Comparison of ENCODE assay signal across 9 cellular contexts in genomic region chr4:165378398-165378762, GRCh38. TPM values are rescaled to one million over a fixed set of nuclear protein-coding genes. Genes with fewer than 3 reads are reported as not detected.
A peak's percentile ranks its signal among the peaks of the same experiment; 100 is the strongest.
DNase-seq lines count a peak whose midpoint lies in the region; ATAC-seq and TF ChIP-seq lines count a peak whose summit lies in the region.
"Had no signal": no experiment of that assay in that cellular context is flagged by ENCODE, and none has a peak within 500 bp of the region (broad histone marks: within the 10 kb centered on the region; RNA-seq: fewer than 3 reads in every experiment).

No MANE protein-coding gene starts in this region.

- TF ChIP-seq POLR2A in upper lobe of left lung (IDR thresholded peaks at IDR 0.05) = no peak

- peaks cover 0 to 13% (median 8%) of the 10 kb centered on the region in 4 donors for H3K4me1 ChIP-seq in upper lobe of left lung

- no peak for TF ChIP-seq EP300 in upper lobe of left lung (IDR thresholded peaks at IDR 0.05)

- H3K27ac Mint-ChIP-seq in activated naive CD4-positive, alpha-beta T cell treated with anti-CD3 and anti-CD28 coated beads, Interleukin-2, amount 50 U/mL, for 24 hours = no peak overlapping the region
- H3K27ac Mint-ChIP-seq in activated naive CD4-positive, alpha-beta T cell treated with anti-CD3 and anti-CD28 coated beads, Interleukin-2, amount 50 U/mL, for 72 hours = no peak overlapping the region
- H3K27ac Mint-ChIP-seq in mesothelial cell of epicardium = no peak overlapping the region

- ATAC-seq in activated naive CD4-positive, alpha-beta T cell treated with anti-CD3 and anti-CD28 coated beads, Interleukin-2, amount 50 U/mL, for 72 hours = no peak
- no peak for ATAC-seq in upper lobe of left lung (ENCODE audit: low FRiP score in 2 of 2)
- ATAC-seq in GM19395 (IDR thresholded peaks at IDR 0.05; ENCODE audit: unreplicated experiment) = no peak

- DNase-seq in activated naive CD4-positive, alpha-beta T cell treated with anti-CD3 and anti-CD28 coated beads, Interleukin-2, amount 50 U/mL, for 72 hours (ENCODE audit: low spot score in 2 of 2) = no peak
- no peak for DNase-seq in caudate nucleus (lab: John Stamatoyannopoulos, UW)
- no peak for DNase-seq in mesothelial cell of epicardium (ENCODE audit: low spot score in 2 of 2, unreplicated experiment in 2 of 2)
- DNase-seq in upper lobe of left lung = no peak
- no peak for DNase-seq in midbrain (lab: John Stamatoyannopoulos, UW)
- DNase-seq in activated CD4-positive, alpha-beta T cell treated with anti-CD3 and anti-CD28 coated beads, Interleukin-2, amount 50 U/mL, for 48 hours = no peak
- DNase-seq: DND-41 had no signal

- H3K27me3 ChIP-seq in upper lobe of left lung = peaks cover 0 to 14% (median 6%) of the 10 kb centered on the region in 4 donors

- 22 to 52% methylated on average over 1 of the region's 1 CpG for WGBS in upper lobe of left lung, 2 donors

- no peaks in the 10 kb centered on the region for H3K9me3 Mint-ChIP-seq in activated naive CD4-positive, alpha-beta T cell treated with anti-CD3 and anti-CD28 coated beads, Interleukin-2, amount 50 U/mL, for 24 hours
- peaks cover 0 to 11% of the 10 kb centered on the region in 2 donors for H3K9me3 Mint-ChIP-seq in activated naive CD4-positive, alpha-beta T cell treated with anti-CD3 and anti-CD28 coated beads, Interleukin-2, amount 50 U/mL, for 72 hours
- peaks cover 6% of the 10 kb centered on the region for H3K9me3 Mint-ChIP-seq in mesothelial cell of epicardium

- peak overlapping the region in 3 of 4 donors; percentile 46 to 65 (median 58) for H3K4me3 ChIP-seq in upper lobe of left lung

- peaks cover 38% of the 10 kb centered on the region for H3K27me3 Mint-ChIP-seq in activated naive CD4-positive, alpha-beta T cell treated with anti-CD3 and anti-CD28 coated beads, Interleukin-2, amount 50 U/mL, for 24 hours
- H3K27me3 Mint-ChIP-seq in mesothelial cell of epicardium (ENCODE audit: low read depth) = peaks cover 25% of the 10 kb centered on the region

- H3K27ac ChIP-seq in caudate nucleus (ENCODE audit: low read depth, low read length) (peak overlapping the region; percentile 94), upper lobe of left lung (peak overlapping the region in 2 of 4 donors; percentile 67 to 75)

- H3K36me3 ChIP-seq in upper lobe of left lung = no peaks in the 10 kb centered on the region

- peak overlapping the region; percentile 85 for H3K4me3 Mint-ChIP-seq in activated naive CD4-positive, alpha-beta T cell treated with anti-CD3 and anti-CD28 coated beads, Interleukin-2, amount 50 U/mL, for 24 hours
- peak overlapping the region; percentile 82 for H3K4me3 Mint-ChIP-seq in mesothelial cell of epicardium

- H3K9me3 ChIP-seq in upper lobe of left lung = no peaks in the 10 kb centered on the region

- H3K4me1 Mint-ChIP-seq in activated naive CD4-positive, alpha-beta T cell treated with anti-CD3 and anti-CD28 coated beads, Interleukin-2, amount 50 U/mL, for 24 hours = peaks cover 12% of the 10 kb centered on the region
- peaks cover 40% of the 10 kb centered on the region for H3K4me1 Mint-ChIP-seq in mesothelial cell of epicardium

- peaks cover 1% of the 10 kb centered on the region for H3K36me3 Mint-ChIP-seq in activated naive CD4-positive, alpha-beta T cell treated with anti-CD3 and anti-CD28 coated beads, Interleukin-2, amount 50 U/mL, for 24 hours
- H3K36me3 Mint-ChIP-seq in activated naive CD4-positive, alpha-beta T cell treated with anti-CD3 and anti-CD28 coated beads, Interleukin-2, amount 50 U/mL, for 72 hours = peaks cover 0 to 13% of the 10 kb centered on the region in 2 donors
- no peaks in the 10 kb centered on the region for H3K36me3 Mint-ChIP-seq in mesothelial cell of epicardium

- no peak for TF ChIP-seq CTCF in mesothelial cell of epicardium (IDR thresholded peaks at IDR 0.05; ENCODE audit: unreplicated experiment)
- TF ChIP-seq CTCF in upper lobe of left lung (IDR thresholded peaks at IDR 0.05) = no peak

RNA-seq across cellular contexts. Expression of gene CPE, which starts 0.4 kb away (rescaled TPM):
- not detected for total RNA-seq in activated naive CD4-positive, alpha-beta T cell treated with anti-CD3 and anti-CD28 coated beads, Interleukin-2, amount 50 U/mL, for 72 hours
- total RNA-seq in mesothelial cell of epicardium (93.8 to 105 TPM (median 94.1 TPM) in 3 replicates), upper lobe of left lung (10 to 100 TPM in 5 of 6 donors, 1 to 10 TPM in 1; 4.2 to 53.7 (median 23.3) TPM)

RNA-seq across cellular contexts. Expression of gene MSMO1, which starts 50.9 kb away (rescaled TPM):
- total RNA-seq in activated naive CD4-positive, alpha-beta T cell treated with anti-CD3 and anti-CD28 coated beads, Interleukin-2, amount 50 U/mL, for 72 hours = 10 to 100 TPM; 58.2 to 65.5 TPM
- total RNA-seq in mesothelial cell of epicardium (51.8 to 54.4 TPM (median 54.2 TPM) in 3 replicates), upper lobe of left lung (100 to 1,000 TPM in 4 of 6 donors, 10 to 100 TPM in 2; 21.0 to 193 (median 125) TPM)

Comparison
In these comparisons a context has a peak if more than half of its experiments do, and no peak if none do; other contexts are left out.
1. RNA of gene CPE, which starts 0.4 kb away (total RNA-seq): 93.8 to 105 TPM in mesothelial cell of epicardium and 4.2 to 53.7 TPM in upper lobe of left lung; not detected in activated naive CD4-positive, alpha-beta T cell treated with anti-CD3 and anti-CD28 coated beads, Interleukin-2, amount 50 U/mL, for 72 hours; every median in the first group is over 4 times any median in the second.